Comparison of ENCODE assay signal across 1 cellular context in genomic region chr12:118853634-118854033, GRCh38.
TF ChIP-seq lines count a peak whose summit lies in the region.

No MANE protein-coding gene starts in this region.

TF ChIP-seq in SK-N-SH treated with all-trans-retinoic acid at 6 μM for 48 hours, 23 proteins besides CTCF, POLR2A, EP300 and RAD21 (continued from another document):
- TF ChIP-seq CREB5 (CRISPR knock-in tag; IDR thresholded peaks at IDR 0.05; ENCODE audit: low read depth) (no peak), ESRRG (CRISPR knock-in tag; IDR thresholded peaks at IDR 0.05) (no peak), ZNF8 (CRISPR knock-in tag; IDR thresholded peaks at IDR 0.05) (no peak), ZNF565 (CRISPR knock-in tag; conservative IDR thresholded peaks at IDR 0.05; ENCODE audit: low read depth) (no peak), GLIS3 (CRISPR knock-in tag; IDR thresholded peaks at IDR 0.05) (no peak), BACH2 (CRISPR knock-in tag; IDR thresholded peaks at IDR 0.05; ENCODE audit: borderline replicate concordance) (no peak), OSR1 (CRISPR knock-in tag; IDR thresholded peaks at IDR 0.05) (no peak), ZNF70 (CRISPR knock-in tag; IDR thresholded peaks at IDR 0.05) (no peak), ZC3H10 (CRISPR knock-in tag; IDR thresholded peaks at IDR 0.05) (no peak), SNAI2 (CRISPR knock-in tag; IDR thresholded peaks at IDR 0.05) (no peak)
